In genomic region chr9:130051855-130052254, GRCh38 we compare ENCODE assay signal across 13 cellular contexts. TPM values are rescaled to one million over a fixed set of nuclear protein-coding genes. Genes with fewer than 3 reads are reported as not detected.
DNase-seq lines count a peak whose midpoint lies in the region; ATAC-seq, FAIRE-seq and TF ChIP-seq lines count a peak whose summit lies in the region.
"Had no signal": no experiment of that assay in that cellular context is flagged by ENCODE, and none has a peak within 500 bp of the region (broad histone marks: within the 10 kb centered on the region; RNA-seq: fewer than 3 reads in every experiment).

No MANE protein-coding gene starts in this region.

- ATAC-seq in activated T-cell treated with anti-CD3 and anti-CD28 coated beads, Interleukin-2, amount 50 U/mL, for 72 hours (replicated peaks in 1 of 2) = peak in 1 of 2 donors; percentile 15
- ATAC-seq in T-helper 17 cell = no peak
- no peak for ATAC-seq in upper lobe of left lung (ENCODE audit: low FRiP score in 2 of 2)
- no peak for ATAC-seq in HG03135 (IDR thresholded peaks at IDR 0.05; ENCODE audit: unreplicated experiment)
- ATAC-seq: left lung; stimulated activated naive B cell treated with anti-CD40 and anti-IgM and Interleukin-4, amounts not matched to agents 10 μg/mL and 1 μg/mL and 100 μg/mL, for 72 hours had no signal

- peak overlapping the region; percentile 85 for H3K27ac Mint-ChIP-seq in activated T-cell treated with anti-CD3 and anti-CD28 coated beads, Interleukin-2, amount 50 U/mL, for 72 hours
- no peak overlapping the region for H3K27ac Mint-ChIP-seq in T-helper 17 cell
- H3K27ac Mint-ChIP-seq: stimulated activated naive B cell treated with anti-CD40 and anti-IgM and Interleukin-4, amounts not matched to agents 10 μg/mL and 1 μg/mL and 100 μg/mL, for 72 hours had no signal

- CTCF ChIA-PET in A673 (lab: Charles Lee) = no interaction called here

- FAIRE-seq in kidney (lab: Jason Lieb, UNC) = no peak
- FAIRE-seq: small intestine had no signal

- TF ChIP-seq POLR2A in upper lobe of left lung (IDR thresholded peaks at IDR 0.05) = peak in 1 of 4 donors; percentile 10

- H3K36me3 Mint-ChIP-seq in activated T-cell treated with anti-CD3 and anti-CD28 coated beads, Interleukin-2, amount 50 U/mL, for 72 hours (ENCODE audit: insufficient read depth in 2 of 2) = peaks cover 2 to 3% of the 10 kb centered on the region in 2 donors
- H3K36me3 Mint-ChIP-seq in T-helper 17 cell (ENCODE audit: low read depth) = no peaks in the 10 kb centered on the region
- H3K36me3 Mint-ChIP-seq: stimulated activated naive B cell treated with anti-CD40 and anti-IgM and Interleukin-4, amounts not matched to agents 10 μg/mL and 1 μg/mL and 100 μg/mL, for 72 hours had no signal

- no peaks in the 10 kb centered on the region for H3K36me3 ChIP-seq in upper lobe of left lung
- no peaks in the 10 kb centered on the region for H3K36me3 ChIP-seq in A673 (ENCODE audit: insufficient read depth, low read length, poor library complexity, severe bottlenecking)
- no peaks in the 10 kb centered on the region for H3K36me3 ChIP-seq in kidney (ENCODE audit: control insufficient read depth in 1 of 2, insufficient read depth in 2 of 2, low read length in 2 of 2)
- H3K36me3 ChIP-seq: left lung had no signal

- H3K4me3 Mint-ChIP-seq in activated T-cell treated with anti-CD3 and anti-CD28 coated beads, Interleukin-2, amount 50 U/mL, for 72 hours = peak overlapping the region; percentile 58 to 98
- peak overlapping the region; percentile 57 for H3K4me3 Mint-ChIP-seq in T-helper 17 cell

- no peak for DNase-seq in activated T-cell treated with anti-CD3 and anti-CD28 coated beads, Interleukin-2, amount 50 U/mL, for 72 hours
- DNase-seq in activated T-cell treated with anti-CD3 and anti-CD28 coated beads for 4 hours (no peak), T-helper 17 cell (no peak), fibroblast of villous mesenchyme (ENCODE audit: low read depth) (peak; percentile 20), upper lobe of left lung (no peak), A673 (ENCODE audit: low spot score) (no peak), kidney (no peak)
- DNase-seq: activated naive CD4-positive, alpha-beta T cell treated with anti-CD3 and anti-CD28 coated beads, Interleukin-2, amount 50 U/mL, for 16 hours; GOT3; left lung; small intestine; stimulated activated naive B cell treated with anti-CD40 and anti-IgM and Interleukin-4, amounts not matched to agents 10 μg/mL and 1 μg/mL and 100 μg/mL, for 72 hours had no signal

- H3K27me3 Mint-ChIP-seq in activated T-cell treated with anti-CD3 and anti-CD28 coated beads, Interleukin-2, amount 50 U/mL, for 72 hours (ENCODE audit: low read depth) = no peaks in the 10 kb centered on the region
- no peaks in the 10 kb centered on the region for H3K27me3 Mint-ChIP-seq in T-helper 17 cell
- H3K27me3 Mint-ChIP-seq: stimulated activated naive B cell treated with anti-CD40 and anti-IgM and Interleukin-4, amounts not matched to agents 10 μg/mL and 1 μg/mL and 100 μg/mL, for 72 hours had no signal

- no peaks in the 10 kb centered on the region for H3K9me3 ChIP-seq in T-helper 17 cell (ENCODE audit: control insufficient read depth, low read length, poor library complexity, severe bottlenecking)
- H3K9me3 ChIP-seq in upper lobe of left lung = no peaks in the 10 kb centered on the region
- no peaks in the 10 kb centered on the region for H3K9me3 ChIP-seq in A673 (ENCODE audit: low read depth, low read length, poor library complexity, severe bottlenecking)
- no peaks in the 10 kb centered on the region for H3K9me3 ChIP-seq in kidney (ENCODE audit: control insufficient read depth in 1 of 2, low read length in 2 of 2)
- H3K9me3 ChIP-seq: left lung had no signal

- no peak overlapping the region for H3K4me3 ChIP-seq in fibroblast of villous mesenchyme (ENCODE audit: low read depth, low read length)
- H3K4me3 ChIP-seq in upper lobe of left lung = no peak overlapping the region
- no peak overlapping the region for H3K4me3 ChIP-seq in A673 (ENCODE audit: low read depth, low read length, poor library complexity, severe bottlenecking)
- H3K4me3 ChIP-seq in kidney (ENCODE audit: low read length in 2 of 2) = no peak overlapping the region

- peaks cover 38% of the 10 kb centered on the region for H3K4me1 Mint-ChIP-seq in activated T-cell treated with anti-CD3 and anti-CD28 coated beads, Interleukin-2, amount 50 U/mL, for 72 hours (ENCODE audit: low read depth)
- H3K4me1 Mint-ChIP-seq in T-helper 17 cell = peaks cover 12% of the 10 kb centered on the region

- H3K27ac ChIP-seq in upper lobe of left lung (peak overlapping the region in 3 of 4 donors; percentile 40 to 96 (median 48)), A673 (ENCODE audit: low read depth, low read length, poor library complexity, severe bottlenecking) (no peak overlapping the region), kidney (ENCODE audit: low read depth in 2 of 2, low read length in 2 of 2) (peak overlapping the region in 1 of 2 donors; percentile 43)

- H3K9me3 Mint-ChIP-seq in activated T-cell treated with anti-CD3 and anti-CD28 coated beads, Interleukin-2, amount 50 U/mL, for 72 hours = no peaks in the 10 kb centered on the region
- H3K9me3 Mint-ChIP-seq: stimulated activated naive B cell treated with anti-CD40 and anti-IgM and Interleukin-4, amounts not matched to agents 10 μg/mL and 1 μg/mL and 100 μg/mL, for 72 hours had no signal

- TF ChIP-seq EP300 in upper lobe of left lung (IDR thresholded peaks at IDR 0.05) = no peak

- TF ChIP-seq CTCF in fibroblast of villous mesenchyme (IDR thresholded peaks at IDR 0.05; ENCODE audit: insufficient read depth, low read depth, low read length) (no peak), upper lobe of left lung (IDR thresholded peaks at IDR 0.05) (no peak), A673 (conservative IDR thresholded peaks at IDR 0.05; ENCODE audit: low read depth, low read length) (no peak), kidney (IDR thresholded peaks at IDR 0.05; ENCODE audit: borderline replicate concordance, extremely low read depth, insufficient read depth) (no peak)

- BruUV-seq in A673 (replicated peaks; lab: Mats Ljungman, UMichigan) = no TSS peak

- H3K9ac ChIP-seq in kidney (ENCODE audit: low read length in 2 of 2) = no peak overlapping the region

- H3K27me3 ChIP-seq in upper lobe of left lung = no peaks in the 10 kb centered on the region
- no peaks in the 10 kb centered on the region for H3K27me3 ChIP-seq in A673 (replicated peaks; ENCODE audit: insufficient read depth, low read depth, low read length, poor library complexity)
- H3K27me3 ChIP-seq: left lung had no signal

- H3K4me1 ChIP-seq in upper lobe of left lung = peaks cover 24 to 42% (median 30%) of the 10 kb centered on the region in 4 donors
- H3K4me1 ChIP-seq in A673 (ENCODE audit: insufficient read depth, low read length, poor library complexity, severe bottlenecking) = peaks cover 17% of the 10 kb centered on the region
- H3K4me1 ChIP-seq in kidney (ENCODE audit: control insufficient read depth in 1 of 2, insufficient read depth in 1 of 2, low read depth in 1 of 2, low read length in 2 of 2) = peaks cover 6 to 15% of the 10 kb centered on the region in 2 donors

- intact Hi-C loops in A673 (cut with micrococcal nuclease; ENCODE audit: unreplicated experiment) = loop anchor here (5.0 kb wide), 1 partner anchor 45 kb away; no protein-coding TSS in a partner anchor
- intact Hi-C loops in kidney (cut with DNase I) = no loop called here

- POLR2A ChIA-PET in A673 (lab: Charles Lee; ENCODE audit: low non-redundant PET) = no interaction called here

RNA-seq across cellular contexts. Expression of gene GPR107, which starts 1.9 kb away (rescaled TPM):
- total RNA-seq in activated T-cell treated with anti-CD3 and anti-CD28 coated beads, Interleukin-2, amount 50 U/mL, for 72 hours = 10 to 100 TPM; 27.3 to 31.7 TPM
- 10 to 100 TPM; 22.1 to 26.2 TPM for total RNA-seq in T-helper 17 cell
- total RNA-seq in fibroblast of villous mesenchyme = 27.4 and 38.0 TPM in 2 replicates
- 10 to 100 TPM; 26.5 to 44.4 (median 35.3) TPM for total RNA-seq in upper lobe of left lung
- total RNA-seq in A673 (2021) = 47.1 and 50.9 TPM in 2 replicates
- 45.6 TPM for total RNA-seq in kidney
- 18.0 TPM for polyA plus RNA-seq in kidney (ENCODE audit: insufficient read depth, low read depth, low replicate concordance)

RNA-seq across cellular contexts. Expression of gene FNBP1, which starts 8.9 kb away (rescaled TPM):
- 100 to 1,000 TPM; 301 to 323 TPM for total RNA-seq in activated T-cell treated with anti-CD3 and anti-CD28 coated beads, Interleukin-2, amount 50 U/mL, for 72 hours
- total RNA-seq in T-helper 17 cell (100 to 1,000 TPM; 219 to 221 TPM), fibroblast of villous mesenchyme (41.9 and 45.1 TPM in 2 replicates), upper lobe of left lung (10 to 100 TPM; 34.8 to 85.4 (median 51.6) TPM), A673 (2021) (200 and 215 TPM in 2 replicates), kidney (51.7 TPM)
- 9.7 TPM for polyA plus RNA-seq in kidney (ENCODE audit: insufficient read depth, low read depth, low replicate concordance)
